14 cellular contexts compared by ENCODE assay signal in the genomic region with DNA sequence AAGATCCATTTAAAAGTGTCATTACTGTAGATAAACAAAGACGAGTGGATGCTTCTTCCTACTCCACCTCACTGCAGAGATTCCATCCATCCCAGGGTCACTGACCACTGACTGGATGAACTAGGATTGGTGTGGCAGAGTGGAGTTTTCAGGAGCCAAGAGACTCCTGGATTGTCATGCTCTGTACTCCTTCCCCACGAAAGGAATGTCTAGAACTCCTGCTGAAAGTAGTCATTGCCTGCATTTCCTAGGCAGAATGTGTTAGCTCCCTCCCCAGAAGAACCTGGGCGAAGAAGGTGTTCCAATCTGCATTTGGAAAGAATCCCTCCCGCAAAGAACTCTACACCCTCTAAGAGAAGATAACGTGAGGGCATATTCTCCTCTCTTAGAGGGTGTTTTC. TPM values are rescaled to one million over a fixed set of nuclear protein-coding genes. Genes with fewer than 3 reads are reported as not detected.
A peak's percentile ranks its signal among the peaks of the same experiment; 100 is the strongest.
DNase-seq lines count a peak whose midpoint lies in the region; ATAC-seq and TF ChIP-seq lines count a peak whose summit lies in the region.
"Had no signal": no experiment of that assay in that cellular context is flagged by ENCODE, and none has a peak within 500 bp of the region (broad histone marks: within the 10 kb centered on the region; RNA-seq: fewer than 3 reads in every experiment).

No MANE protein-coding gene starts in this region.

- H3K9me3 Mint-ChIP-seq in WTC11, result no peaks in the 10 kb centered on the region
- H3K9me3 Mint-ChIP-seq in activated CD4-positive, alpha-beta memory T cell treated with anti-CD3 and anti-CD28 coated beads, Interleukin-2, amount 10 ng/mL, durations not matched to agents 7 days and 5 days, result no peaks in the 10 kb centered on the region
- H3K9me3 Mint-ChIP-seq: CD4-positive, alpha-beta memory T cell; HFFc6 had no signal

- no peak overlapping the region for H3K18ac ChIP-seq in mesenchymal stem cell (ENCODE audit: low read depth in 1 of 2, low read length in 2 of 2)

- POLR2A ChIA-PET in WTC11 (lab: Charles Lee), result interaction anchor here (0.6 kb wide), 1 partner anchor 131 kb away, joined by 6 read pairs; no protein-coding TSS in a partner anchor
- POLR2A ChIA-PET in activated CD4-positive, alpha-beta memory T cell treated with anti-CD3 and anti-CD28 coated beads, Interleukin-2, amount 10 ng/mL, durations not matched to agents 7 days and 5 days (lab: Charles Lee), result interaction anchor here (1.0 kb wide), 1 partner anchor 21 kb away, joined by 4 read pairs; no protein-coding TSS in a partner anchor

- H3K4me3 ChIP-seq in mammary epithelial cell (replicated peaks in 1 of 3; ENCODE audit: insufficient read depth in 1 of 3, low read depth in 2 of 3, low read length in 3 of 3) (no peak overlapping the region), breast epithelium (no peak overlapping the region), mesenchymal stem cell (ENCODE audit: insufficient read depth in 1 of 2, low read depth in 1 of 2, low read length in 2 of 2) (peak overlapping the region in 1 of 2 experiments; percentile 31)

- no peak overlapping the region for H3K4me2 ChIP-seq in mammary epithelial cell (ENCODE audit: insufficient read depth, low read depth, low read length)
- peak overlapping the region; percentile 31 for H3K4me2 ChIP-seq in mesenchymal stem cell (ENCODE audit: low read length, poor library complexity, severe bottlenecking)

- H2BK120ac ChIP-seq in mesenchymal stem cell (ENCODE audit: low read depth, low read length), result no peak overlapping the region

- H3K79me2 ChIP-seq in mammary epithelial cell (ENCODE audit: insufficient read depth, low read length), result no peaks in the 10 kb centered on the region

- in situ Hi-C loops in mammary epithelial cell (cut with MboI; ENCODE audit: low sequenced_read_pairs in 2 of 2), result no loop called here

- H3K36me3 ChIP-seq in mammary epithelial cell (ENCODE audit: insufficient read depth, low read length) (no peaks in the 10 kb centered on the region), breast epithelium (no peaks in the 10 kb centered on the region), mesenchymal stem cell (ENCODE audit: control insufficient read depth in 1 of 2, insufficient read depth in 2 of 2, low read depth in 1 of 2, low read length in 2 of 2) (peaks cover 31 to 37% of the 10 kb centered on the region in 2 experiments)

- 54% methylated on average over 5 of the region's 5 CpGs for WGBS in mammary epithelial cell (ENCODE audit: low coverage, missing lambda C conversion rate)
- 8% methylated on average over 3 of the region's 5 CpGs for WGBS in mesenchymal stem cell

- H3K9ac ChIP-seq in mammary epithelial cell (ENCODE audit: insufficient read depth, low read length) (no peak overlapping the region), mesenchymal stem cell (ENCODE audit: low read length) (no peak overlapping the region)

- intact Hi-C loops in mammary epithelial cell (cut with micrococcal nuclease), result no loop called here
- intact Hi-C loops in breast epithelium (cut with DNase I; ENCODE audit: low total_unique reads), result no loop called here

- no peaks in the 10 kb centered on the region for H4K20me1 ChIP-seq in mammary epithelial cell (ENCODE audit: insufficient read depth, low read length)

- no peak overlapping the region for H3K23ac ChIP-seq in mesenchymal stem cell (ENCODE audit: low read length in 2 of 2)

- TF ChIP-seq POLR2A in breast epithelium (IDR thresholded peaks at IDR 0.05), result no peak

- no peak for ATAC-seq in WTC11

- TF ChIP-seq CTCF in mammary epithelial cell (conservative IDR thresholded peaks at IDR 0.05 in 1 of 2, IDR thresholded peaks at IDR 0.05 in 1 of 2; ENCODE audit: extremely low read depth in 1 of 2, insufficient read depth in 1 of 2, low read depth in 1 of 2, low read length in 2 of 2) (no peak), breast epithelium (IDR thresholded peaks at IDR 0.05) (no peak), WTC11 (IDR thresholded peaks at IDR 0.05) (no peak)

- no TSS peak for BruUV-seq in mammary epithelial cell (replicated peaks; lab: Mats Ljungman, UMichigan)

- H4K91ac ChIP-seq in mesenchymal stem cell (ENCODE audit: low read length), result no peak overlapping the region

- peaks cover 33% of the 10 kb centered on the region for H3K4me1 Mint-ChIP-seq in WTC11
- peaks cover 10% of the 10 kb centered on the region for H3K4me1 Mint-ChIP-seq in activated CD4-positive, alpha-beta memory T cell treated with anti-CD3 and anti-CD28 coated beads, Interleukin-2, amount 10 ng/mL, durations not matched to agents 7 days and 5 days

- peak overlapping the region; percentile 79 for H2AFZ ChIP-seq in mammary epithelial cell (ENCODE audit: low read depth, low read length)
- no peak overlapping the region for H2AFZ ChIP-seq in mesenchymal stem cell (ENCODE audit: low read depth, low read length)

- no peak overlapping the region for H3K14ac ChIP-seq in mesenchymal stem cell (ENCODE audit: low read length in 2 of 2)

- no peaks in the 10 kb centered on the region for H3K36me3 Mint-ChIP-seq in WTC11
- no peaks in the 10 kb centered on the region for H3K36me3 Mint-ChIP-seq in activated CD4-positive, alpha-beta memory T cell treated with anti-CD3 and anti-CD28 coated beads, Interleukin-2, amount 10 ng/mL, durations not matched to agents 7 days and 5 days (ENCODE audit: low read depth)

- H3K9me3 ChIP-seq in mammary epithelial cell (replicated peaks; ENCODE audit: insufficient read depth, low read length) (peaks cover 4% of the 10 kb centered on the region), breast epithelium (no peaks in the 10 kb centered on the region), mesenchymal stem cell (ENCODE audit: control insufficient read depth, low read length) (no peaks in the 10 kb centered on the region)

- H4K8ac ChIP-seq in mesenchymal stem cell (ENCODE audit: low read length), result no peak overlapping the region

- no peaks in the 10 kb centered on the region for H3K79me1 ChIP-seq in mesenchymal stem cell (replicated peaks; ENCODE audit: low read length, poor library complexity, severe bottlenecking)

- H3K4me1 ChIP-seq in mammary epithelial cell (ENCODE audit: insufficient read depth, low read length) (no peaks in the 10 kb centered on the region), breast epithelium (peaks cover 0 to 3% of the 10 kb centered on the region in 2 donors), mesenchymal stem cell (ENCODE audit: control insufficient read depth, insufficient read depth, low read depth, low read length) (peaks cover 20% of the 10 kb centered on the region)

- H2BK5ac ChIP-seq in mesenchymal stem cell (ENCODE audit: low read depth, low read length, poor library complexity, severe bottlenecking), result no peak overlapping the region

- peaks cover 92% of the 10 kb centered on the region for H3K27me3 Mint-ChIP-seq in WTC11 (ENCODE audit: low read depth)
- H3K27me3 Mint-ChIP-seq in activated CD4-positive, alpha-beta memory T cell treated with anti-CD3 and anti-CD28 coated beads, Interleukin-2, amount 10 ng/mL, durations not matched to agents 7 days and 5 days, result peaks cover 57% of the 10 kb centered on the region

- H3K4me3 Mint-ChIP-seq in WTC11, result peak overlapping the region; percentile 19; the same call in 1 of the 2 replicates
- H3K4me3 Mint-ChIP-seq in activated CD4-positive, alpha-beta memory T cell treated with anti-CD3 and anti-CD28 coated beads, Interleukin-2, amount 10 ng/mL, durations not matched to agents 7 days and 5 days, result no peak overlapping the region
- H3K4me3 Mint-ChIP-seq: HFFc6 had no signal

- H2BK12ac ChIP-seq in mesenchymal stem cell (ENCODE audit: low read length in 2 of 2), result no peak overlapping the region

- H3K27ac Mint-ChIP-seq in WTC11, result no peak overlapping the region
- H3K27ac Mint-ChIP-seq in activated CD4-positive, alpha-beta memory T cell treated with anti-CD3 and anti-CD28 coated beads, Interleukin-2, amount 10 ng/mL, durations not matched to agents 7 days and 5 days, result no peak overlapping the region
- H3K27ac Mint-ChIP-seq: CD4-positive, alpha-beta memory T cell; HFFc6 had no signal

- CTCF ChIA-PET in mammary epithelial cell (lab: Charles Lee; ENCODE audit: low non-redundant PET) (no interaction called here), WTC11 (lab: Charles Lee) (interaction anchor here (0.6 to 1.8 kb wide), 18 partner anchors 10 to 313 kb away, joined by 3 to 13 read pairs (median 4); no protein-coding TSS in a partner anchor)
- CTCF ChIA-PET in activated CD4-positive, alpha-beta memory T cell treated with anti-CD3 and anti-CD28 coated beads, Interleukin-2, amount 10 ng/mL, durations not matched to agents 7 days and 5 days (lab: Charles Lee), result interaction anchor here (0.6 to 2.2 kb wide), 5 partner anchors 10 to 594 kb away, joined by 3 to 19 read pairs (median 5); no protein-coding TSS in a partner anchor

- H2AK5ac ChIP-seq in mesenchymal stem cell (ENCODE audit: low read length, severe bottlenecking), result peak overlapping the region; percentile 87

- H2BK15ac ChIP-seq in mesenchymal stem cell (ENCODE audit: low read depth, poor library complexity, severe bottlenecking), result no peak overlapping the region

- H3K27ac ChIP-seq in mammary epithelial cell (ENCODE audit: insufficient read depth, low read depth, low read length) (no peak overlapping the region), breast epithelium (no peak overlapping the region), mesenchymal stem cell (ENCODE audit: low read length, poor library complexity, severe bottlenecking) (peak overlapping the region; percentile 84)

- DNase-seq in mammary epithelial cell, result no peak
- DNase-seq in breast epithelium (ENCODE audit: low spot score in 2 of 2), result no peak
- DNase-seq in WTC11 (ENCODE audit: low spot score), result no peak
- no peak for DNase-seq in mesenchymal stem cell
- DNase-seq in HuH-7.5 (ENCODE audit: low spot score), result no peak
- DNase-seq in activated CD4-positive, alpha-beta memory T cell treated with anti-CD3 and anti-CD28 coated beads, Interleukin-2, amount 10 ng/mL, durations not matched to agents 7 days and 5 days, result no peak
- DNase-seq in NCI-H187 treated with DMSO at 0.1 percent for 48 hours (lab: John Stamatoyannopoulos, UW), result no peak
- DNase-seq in SKM-1 treated with dmso at 0.1 percent for 144 hours (lab: John Stamatoyannopoulos, UW; ENCODE audit: unreplicated experiment), result no peak
- DNase-seq: GOT3, NCI-H2029, NCI-H2171 treated with DMSO at 0.1 percent for 48 hours, SHP77 treated with DMSO at 0.1 percent for 48 hours had no signal

- H3K27me3 ChIP-seq in mammary epithelial cell (ENCODE audit: insufficient read depth, low read length) (no peaks in the 10 kb centered on the region), breast epithelium (peaks cover 6 to 69% of the 10 kb centered on the region in 2 donors), mesenchymal stem cell (ENCODE audit: control insufficient read depth in 1 of 2, insufficient read depth in 1 of 2, low read length in 2 of 2) (peaks cover 0 to 78% of the 10 kb centered on the region in 2 experiments)

- H3K4ac ChIP-seq in mesenchymal stem cell (ENCODE audit: low read depth in 1 of 2, low read length in 2 of 2), result no peak overlapping the region

- dilution Hi-C loops in mammary epithelial cell (cut with HindIII; ENCODE audit: low sequenced_read_pairs), result no loop called here

RNA-seq across cellular contexts. Expression of gene PAX8, which starts 6.3 kb away (rescaled TPM):
- 10 to 100 TPM in 1 of 2 donors, 1 to 10 TPM in 1; 3.3 to 16.1 TPM for total RNA-seq in mammary epithelial cell
- polyA plus RNA-seq in mammary epithelial cell, result 0.79 TPM
- polyA minus RNA-seq in mammary epithelial cell, result not detected
- total RNA-seq in breast epithelium, result 1 to 10 TPM in 2 of 3 donors, under 1 TPM in 1; under 0.01 to 2.6 (median 1.0) TPM
- 0.27 to 0.66 TPM (median 0.35 TPM) in 3 replicates for total RNA-seq in WTC11 (2021)
- polyA plus RNA-seq in mesenchymal stem cell (2013, experiment 1 of 2), result 0.03 TPM
- polyA plus RNA-seq in mesenchymal stem cell (2013, experiment 2 of 2), result 0.10 TPM
- 1 to 10 TPM; 1.7 TPM for total RNA-seq in activated CD4-positive, alpha-beta memory T cell treated with anti-CD3 and anti-CD28 coated beads, Interleukin-2, amount 10 ng/mL, durations not matched to agents 7 days and 5 days
